ENCODE assay signal across 1 cellular context in the genomic region with DNA sequence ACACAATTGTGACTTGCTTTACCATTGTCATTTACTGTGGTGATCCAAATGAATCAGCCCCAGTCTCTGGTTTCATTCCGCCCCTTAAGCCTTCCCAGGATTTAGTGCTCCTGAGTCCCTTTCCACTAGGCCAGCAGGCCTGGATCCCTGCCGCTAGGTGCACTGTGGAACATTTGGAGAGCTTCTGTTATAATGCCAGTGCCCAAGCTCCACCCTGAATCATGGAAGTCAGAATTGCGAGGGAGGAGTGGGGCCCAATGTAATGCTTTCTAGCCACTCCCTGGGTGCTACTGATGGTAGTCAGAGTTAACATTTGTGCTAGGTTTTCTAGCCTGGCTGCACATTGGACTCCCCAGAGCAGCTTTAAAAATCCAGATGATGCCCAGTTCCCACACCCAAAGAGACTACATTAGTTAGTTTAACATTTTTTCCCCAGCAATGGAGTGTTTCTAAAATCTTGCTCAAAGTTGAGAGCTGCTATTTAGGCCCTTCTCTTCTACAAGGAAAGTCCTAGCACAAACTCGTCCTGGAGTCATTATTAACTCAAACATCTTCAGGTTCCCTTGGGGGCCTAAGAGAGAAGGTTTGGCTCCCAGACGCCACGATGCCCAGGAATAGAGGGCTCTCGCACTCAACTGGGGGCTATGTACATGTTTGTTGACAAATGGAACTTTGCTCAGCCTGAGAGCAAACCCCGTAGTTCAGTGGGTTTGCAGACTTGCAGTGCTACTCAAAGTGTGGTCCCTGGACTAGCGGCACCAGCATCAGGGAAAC.
TF ChIP-seq lines count a peak whose summit lies in the region.

No MANE protein-coding gene starts in this region.

TF ChIP-seq in HepG2, 621 proteins besides CTCF, POLR2A, EP300 and RAD21 (continued from another document):
- no peak for TF ChIP-seq REPIN1 (CRISPR knock-in tag; IDR thresholded peaks at IDR 0.05; ENCODE audit: borderline replicate concordance, low read depth)
